ENCODE assay signal across 12 cellular contexts in genomic region chr9:75053869-75054268, GRCh38. TPM values are rescaled to one million over a fixed set of nuclear protein-coding genes. Genes with fewer than 3 reads are reported as not detected.
A peak's percentile ranks its signal among the peaks of the same experiment; 100 is the strongest.
DNase-seq lines count a peak whose midpoint lies in the region; ATAC-seq and TF ChIP-seq lines count a peak whose summit lies in the region.
"Had no signal": no experiment of that assay in that cellular context is flagged by ENCODE, and none has a peak within 500 bp of the region (broad histone marks: within the 10 kb centered on the region; RNA-seq: fewer than 3 reads in every experiment).

No MANE protein-coding gene starts in this region.

- no peak for TF ChIP-seq EP300 in sigmoid colon (IDR thresholded peaks at IDR 0.05)

- in situ Hi-C loops in G401 (cut with HindIII; ENCODE audit: low sequenced_read_pairs), result no loop called here

- H3K4me3 ChIP-seq in sigmoid colon, result no peak overlapping the region
- H3K4me3 ChIP-seq: K562, upper lobe of left lung had no signal

- WGBS in sigmoid colon, 2 donors, result 76 to 96% methylated on average over 1 of the region's 1 CpG

- ATAC-seq in HG02623 (IDR thresholded peaks at IDR 0.05; ENCODE audit: unreplicated experiment) (peak; percentile 98), HG03439 (IDR thresholded peaks at IDR 0.05; ENCODE audit: unreplicated experiment) (peak; percentile 75)
- ATAC-seq: K562 had no signal

- no peak overlapping the region for H3K27ac ChIP-seq in sigmoid colon
- H3K27ac ChIP-seq: upper lobe of left lung had no signal

- intact Hi-C loops in sigmoid colon (cut with DNase I), result no loop called here

- DNase-seq in G401 (ENCODE audit: low spot score) (peak; percentile 59), GM19240 (ENCODE audit: insufficient read length, low spot score) (peak; percentile 22), sigmoid colon (no peak), putamen (ENCODE audit: low spot score) (no peak), GF-D8 (lab: John Stamatoyannopoulos, UW) (no peak), dedifferentiated amniotic fluid mesenchymal stem cell (ENCODE audit: extremely low spot score) (no peak)
- DNase-seq: DMS79, erythroblast had no signal

- H3K36me3 ChIP-seq in sigmoid colon, result no peaks in the 10 kb centered on the region
- H3K36me3 ChIP-seq: upper lobe of left lung had no signal

- no peaks in the 10 kb centered on the region for H3K9me3 ChIP-seq in sigmoid colon
- H3K9me3 ChIP-seq: upper lobe of left lung had no signal

- TF ChIP-seq CTCF in sigmoid colon (IDR thresholded peaks at IDR 0.05), result no peak

- TF ChIP-seq POLR2A in sigmoid colon (IDR thresholded peaks at IDR 0.05), result no peak

- no peaks in the 10 kb centered on the region for H3K27me3 ChIP-seq in sigmoid colon
- H3K27me3 ChIP-seq: upper lobe of left lung had no signal

- H3K4me1 ChIP-seq in sigmoid colon, result no peaks in the 10 kb centered on the region
- H3K4me1 ChIP-seq: upper lobe of left lung had no signal

RNA-seq across cellular contexts. Expression of gene CARNMT1, which starts 25.8 kb away (rescaled TPM):
- 27.7 and 60.4 TPM in 2 replicates for total RNA-seq in G401 (2014; rRNA removed; shearing (Covaris generic))
- 10 to 100 TPM; 12.8 to 18.6 (median 17.1) TPM for total RNA-seq in sigmoid colon
- 1 to 10 TPM; 4.8 to 7.9 (median 6.9) TPM for polyA plus RNA-seq in sigmoid colon

RNA-seq across cellular contexts. Expression of gene NMRK1, which starts 34.1 kb away (rescaled TPM):
- total RNA-seq in G401 (2014; rRNA removed; shearing (Covaris generic)), result 2.7 and 7.4 TPM in 2 replicates
- total RNA-seq in sigmoid colon, result 10 to 100 TPM in 2 of 4 donors, 1 to 10 TPM in 2; 5.6 to 27.5 (median 10.3) TPM
- polyA plus RNA-seq in sigmoid colon, result 10 to 100 TPM; 21.0 to 53.9 (median 38.4) TPM

RNA-seq across cellular contexts. Expression of gene OSTF1, which starts 34.4 kb away (rescaled TPM):
- 10.0 and 14.0 TPM in 2 replicates for total RNA-seq in G401 (2014; rRNA removed; shearing (Covaris generic))
- total RNA-seq in sigmoid colon, result 10 to 100 TPM; 11.0 to 20.7 (median 17.2) TPM
- polyA plus RNA-seq in sigmoid colon, result 100 to 1,000 TPM in 1 of 3 donors, 10 to 100 TPM in 2; 55.1 to 105 (median 66.1) TPM

Comparison
In these comparisons a context has a peak if more than half of its experiments do, and no peak if none do; other contexts are left out.
1. DNase-seq: peak in G401 (single experiment) and GM19240 (single experiment); none in sigmoid colon (single experiment), putamen (single experiment), GF-D8 (single experiment) and dedifferentiated amniotic fluid mesenchymal stem cell (single experiment).